21 cellular contexts compared by ENCODE assay signal in the genomic region with DNA sequence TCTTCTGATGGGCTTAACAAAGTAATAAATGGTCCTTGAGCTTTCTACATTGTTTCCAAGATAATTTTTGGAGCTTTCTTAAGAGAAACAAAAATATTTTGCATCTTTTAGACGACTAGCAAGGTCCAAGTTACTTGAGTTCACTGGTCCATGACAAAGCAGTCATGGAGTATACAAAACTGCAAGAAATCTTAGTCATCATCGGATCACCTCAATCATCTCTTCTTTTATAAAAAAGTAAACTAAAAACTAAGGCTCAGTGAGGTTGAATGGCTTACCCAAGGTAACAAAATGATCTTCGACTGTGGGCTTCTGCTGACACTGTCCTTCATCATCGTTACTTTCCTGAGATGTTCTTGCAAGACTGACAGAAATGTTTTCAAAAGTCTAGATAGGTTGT. TPM values are rescaled to one million over a fixed set of nuclear protein-coding genes. Genes with fewer than 3 reads are reported as not detected.
DNase-seq lines count a peak whose midpoint lies in the region; ATAC-seq and TF ChIP-seq lines count a peak whose summit lies in the region.
"Had no signal": no experiment of that assay in that cellular context is flagged by ENCODE, and none has a peak within 500 bp of the region (broad histone marks: within the 10 kb centered on the region; RNA-seq: fewer than 3 reads in every experiment).

No MANE protein-coding gene starts in this region.

- H3K27ac ChIP-seq in ascending aorta (peak overlapping the region; percentile 80 to 99), A673 (ENCODE audit: low read depth, low read length, poor library complexity, severe bottlenecking) (no peak overlapping the region), transverse colon (no peak overlapping the region)
- H3K27ac ChIP-seq: A549, BLaER1, C4-2B, GM23248 had no signal

- H3K36me3 ChIP-seq in ascending aorta, result no peaks in the 10 kb centered on the region
- no peaks in the 10 kb centered on the region for H3K36me3 ChIP-seq in A673 (ENCODE audit: insufficient read depth, low read length, poor library complexity, severe bottlenecking)
- H3K36me3 ChIP-seq in transverse colon, result no peaks in the 10 kb centered on the region
- H3K36me3 ChIP-seq: BLaER1 had no signal

- no peak for TF ChIP-seq POLR2A in transverse colon (IDR thresholded peaks at IDR 0.05)

- no TSS peak for BruUV-seq in A673 (replicated peaks; lab: Mats Ljungman, UMichigan)

- H3K9me3 ChIP-seq in ascending aorta (no peaks in the 10 kb centered on the region), A673 (ENCODE audit: low read depth, low read length, poor library complexity, severe bottlenecking) (no peaks in the 10 kb centered on the region), transverse colon (no peaks in the 10 kb centered on the region)
- H3K9me3 ChIP-seq: A549, BLaER1 had no signal

- in situ Hi-C loops in Caki2 (cut with HindIII; ENCODE audit: low pct_unique_long_range_greater_than_20kb, low sequenced_read_pairs) (no loop called here), transverse colon (cut with MboI; ENCODE audit: low pct_ligation_motif_present in 1 of 4, low pct_unique_long_range_greater_than_20kb in 1 of 4, low sequenced_read_pairs in 3 of 4) (no loop called here)

- H3K27me3 ChIP-seq in ascending aorta, result no peaks in the 10 kb centered on the region
- H3K27me3 ChIP-seq in A673 (replicated peaks; ENCODE audit: insufficient read depth, low read depth, low read length, poor library complexity), result peaks cover 46% of the 10 kb centered on the region
- no peaks in the 10 kb centered on the region for H3K27me3 ChIP-seq in transverse colon
- H3K27me3 ChIP-seq: BLaER1 had no signal

- POLR2A ChIA-PET in A673 (lab: Charles Lee; ENCODE audit: low non-redundant PET), result no interaction called here

- CTCF ChIA-PET in A673 (lab: Charles Lee), result no interaction called here

- H3K4me3 ChIP-seq in ascending aorta (no peak overlapping the region), A673 (ENCODE audit: low read depth, low read length, poor library complexity, severe bottlenecking) (no peak overlapping the region), transverse colon (no peak overlapping the region)
- H3K4me3 ChIP-seq: A549, BLaER1, GM23248 had no signal

- TF ChIP-seq CTCF in ascending aorta (IDR thresholded peaks at IDR 0.05) (no peak), A673 (conservative IDR thresholded peaks at IDR 0.05; ENCODE audit: low read depth, low read length) (no peak), transverse colon (IDR thresholded peaks at IDR 0.05) (no peak)

- intact Hi-C loops in ascending aorta (cut with DNase I), result no loop called here
- intact Hi-C loops in A673 (cut with micrococcal nuclease; ENCODE audit: unreplicated experiment), result no loop called here
- intact Hi-C loops in transverse colon (cut with DNase I; ENCODE audit: low total_unique reads), result no loop called here

- DNase-seq in Caki2 (ENCODE audit: low read depth) (peak; percentile 71), ascending aorta (ENCODE audit: low spot score in 2 of 2) (no peak), kidney tubule cell (ENCODE audit: low spot score) (peak; percentile 63), A673 (ENCODE audit: low spot score) (no peak), transverse colon (no peak)
- DNase-seq: 8988T; Calu3; CD4-positive, CD25-positive, alpha-beta regulatory T cell; CD8-positive, alpha-beta memory T cell; DMS53; DMS79 treated with DMSO at 0.1 percent for 48 hours; GF-D8; GM23248; H7; HCEC 1CT had no signal

- TF ChIP-seq EP300 in transverse colon (IDR thresholded peaks at IDR 0.05; ENCODE audit: low read depth), result no peak

- ATAC-seq in GM19467 (IDR thresholded peaks at IDR 0.05; ENCODE audit: unreplicated experiment) (no peak), GM18858 (IDR thresholded peaks at IDR 0.05; ENCODE audit: unreplicated experiment) (no peak)
- ATAC-seq: A549 had no signal

- peaks cover 0 to 18% of the 10 kb centered on the region in 2 donors for H3K4me1 ChIP-seq in ascending aorta
- no peaks in the 10 kb centered on the region for H3K4me1 ChIP-seq in A673 (ENCODE audit: insufficient read depth, low read length, poor library complexity, severe bottlenecking)
- no peaks in the 10 kb centered on the region for H3K4me1 ChIP-seq in transverse colon
- H3K4me1 ChIP-seq: A549, BLaER1 had no signal

- WGBS in transverse colon (ENCODE audit: low coverage in 1 of 2), 2 donors, result 60 to 69% methylated on average over 3 to 4 of the region's 4 CpGs

RNA-seq across cellular contexts. Expression of a gene that starts 11.9 kb away (rescaled TPM):
- 2.1 and 5.5 TPM in 2 replicates for total RNA-seq in Caki2 (2014; rRNA removed; shearing (Covaris generic); ENCODE audit: low replicate concordance)
- total RNA-seq in ascending aorta (4.3 TPM), A673 (2021) (0.22 and 0.24 TPM in 2 replicates), transverse colon (1 to 10 TPM in 2 of 4 donors, under 1 TPM in 2; 0.75 to 1.3 (median 1.0) TPM)
- total RNA-seq: B cell; CD4-positive, CD25-positive, alpha-beta regulatory T cell; CD8-positive, alpha-beta memory T cell had no signal

Comparison
In these comparisons a context has a peak if more than half of its experiments do, and no peak if none do; other contexts are left out.
1. DNase-seq: peak in Caki2 (single experiment) and kidney tubule cell (single experiment); none in ascending aorta (0 of 2), A673 (single experiment) and transverse colon (single experiment).
2. H3K27ac ChIP-seq: peak in ascending aorta (2 of 2); none in A673 (single experiment) and transverse colon (0 of 4).